Comparison of ENCODE assay signal across 21 cellular contexts in the genomic region with DNA sequence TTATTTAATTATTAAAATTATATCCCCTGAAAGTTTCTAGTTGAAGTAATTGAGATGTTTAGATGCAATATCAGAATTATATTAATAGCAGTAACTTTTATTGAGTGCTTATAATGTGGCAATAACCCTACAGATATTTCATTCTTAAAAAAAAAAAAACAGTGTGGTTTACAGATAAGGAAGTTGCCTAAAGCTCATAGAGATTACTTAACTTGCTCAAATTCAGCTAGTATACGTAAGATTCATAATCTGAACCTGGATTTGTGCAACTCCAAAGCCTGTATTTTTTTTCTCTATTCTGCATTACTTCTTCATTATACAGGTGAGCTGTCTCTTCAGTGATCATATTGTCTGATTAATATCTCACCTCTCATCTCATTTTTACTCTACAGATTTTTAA.
"Had no signal": no experiment of that assay in that cellular context is flagged by ENCODE, and none has a peak within 500 bp of the region (broad histone marks: within the 10 kb centered on the region; RNA-seq: fewer than 3 reads in every experiment).

No MANE protein-coding gene starts in this region.

- H3K4me1 ChIP-seq: pancreas, suprapubic skin, transverse colon, uterus had no signal

- H3K27ac ChIP-seq: brain microvascular endothelial cell, coronary artery, pancreas, suprapubic skin, transverse colon, uterus had no signal

- H3K9me3 ChIP-seq: pancreas, suprapubic skin, transverse colon, uterus had no signal

- H3K4me3 ChIP-seq: coronary artery, pancreas, smooth muscle cell, suprapubic skin, transverse colon, uterus had no signal

- ATAC-seq: activated CD4-positive, CD25-positive, alpha-beta regulatory T cell treated with anti-CD3 and anti-CD28 coated beads, Interleukin-2, amount 50 U/mL, for 24 hours; activated naive CD8-positive, alpha-beta T cell treated with anti-CD3 and anti-CD28 coated beads, Interleukin-2, amount 50 U/mL, for 24 hours; naive thymus-derived CD8-positive, alpha-beta T cell; pancreas; sciatic nerve; stimulated activated naive CD8-positive, alpha-beta T cell treated with anti-CD3 and anti-CD28 coated beads, Interleukin-15, amount 100 ng/mL, for 72 hours had no signal

- DNase-seq: activated CD4-positive, alpha-beta T cell treated with anti-CD3 and anti-CD28 coated beads, Interleukin-2, amount 50 U/mL, for 1 hour; activated CD8-positive, alpha-beta memory T cell treated with anti-CD3 and anti-CD28 coated beads, Interleukin-2, amount 50 U/mL, for 4 hours; activated effector memory CD4-positive, alpha-beta T cell treated with Interleukin-2 at 50 U/mL for 16 hours; activated naive CD4-positive, alpha-beta T cell treated with anti-CD3 and anti-CD28 coated beads, Interleukin-2, amount 10 ng/mL, durations not matched to agents 7 days and 5 days; activated naive CD8-positive, alpha-beta T cell treated with anti-CD3 and anti-CD28 coated beads, Interleukin-2, amount 50 U/mL, for 24 hours; activated T-cell treated with anti-CD3 and anti-CD28 coated beads, Interleukin-2, amount 50 U/mL, for 48 hours; aorta; brain microvascular endothelial cell; erythroblast; naive thymus-derived CD8-positive, alpha-beta T cell; pancreas; stimulated activated CD4-positive, alpha-beta T cell treated with anti-CD3 and anti-CD28 coated beads, Interleukin-4, amount 100 ng/mL, for 1 hour; stimulated activated naive CD8-positive, alpha-beta T cell treated with anti-CD3 and anti-CD28 coated beads, Interleukin-15, amount 100 ng/mL, for 72 hours; T1000; transverse colon; uterus had no signal

- H3K27me3 ChIP-seq: brain microvascular endothelial cell, pancreas, suprapubic skin, transverse colon, uterus had no signal
